In genomic region chr13:33639640-33640080, GRCh38 we compare ENCODE assay signal across 10 cellular contexts.
DNase-seq lines count a peak whose midpoint lies in the region; ATAC-seq, FAIRE-seq and TF ChIP-seq lines count a peak whose summit lies in the region.
"Had no signal": no experiment of that assay in that cellular context is flagged by ENCODE, and none has a peak within 500 bp of the region (broad histone marks: within the 10 kb centered on the region; RNA-seq: fewer than 3 reads in every experiment).

No MANE protein-coding gene starts in this region.

- peak overlapping the region; percentile 9 for H3K4me2 ChIP-seq in HepG2 (ENCODE audit: low read depth, low read length)

- in situ Hi-C loops in HepG2 (cut with HindIII; ENCODE audit: extremely low pct_ligation_motif_present, low pct_unique_long_range_greater_than_20kb): loop anchor here (5.0 kb wide), 1 partner anchor 38 kb away; no protein-coding TSS in a partner anchor

- FAIRE-seq in HepG2 (lab: Jason Lieb, UNC): no peak

- CTCF ChIA-PET in HepG2 (lab: Yijun Ruan, JAX; ENCODE audit: low intra/inter-chr PET ratio, low total read pairs): no interaction called here

- WGBS in HepG2 (ENCODE audit: low lambda C conversion rate): 89% methylated on average over 4 of the region's 4 CpGs

- peak overlapping the region; percentile 5 for H3K9ac ChIP-seq in HepG2 (ENCODE audit: insufficient read depth, low read depth, low read length)

- H3K36me3 ChIP-seq in HepG2 (replicated peaks in 1 of 2; ENCODE audit: control insufficient read depth in 1 of 2, insufficient read depth in 2 of 2, low read length in 2 of 2): no peaks in the 10 kb centered on the region

- peak; percentile 64 for ATAC-seq in GM18502 (IDR thresholded peaks at IDR 0.05; ENCODE audit: poor library complexity, unreplicated experiment)
- ATAC-seq in GM21723 (IDR thresholded peaks at IDR 0.05; ENCODE audit: unreplicated experiment): peak; percentile 64
- no peak for ATAC-seq in HepG2

- H3K27me3 ChIP-seq in HepG2 (ENCODE audit: control insufficient read depth in 1 of 2, insufficient read depth in 2 of 2, low read length in 2 of 2): no peaks in the 10 kb centered on the region

- H3K27ac Mint-ChIP-seq in glutamatergic neuron (ENCODE audit: unreplicated experiment): no peak overlapping the region
- no peak overlapping the region for H3K27ac Mint-ChIP-seq in progenitor cell of endocrine pancreas

- no peak for TF ChIP-seq POLR2A in HepG2 (IDR thresholded peaks at IDR 0.05; ENCODE audit: insufficient read depth in 1 of 2, low read depth in 2 of 2, low read length in 2 of 2)

- H3K36me3 Mint-ChIP-seq in glutamatergic neuron (ENCODE audit: unreplicated experiment): no peaks in the 10 kb centered on the region
- H3K36me3 Mint-ChIP-seq in progenitor cell of endocrine pancreas (ENCODE audit: insufficient read depth): no peaks in the 10 kb centered on the region
- H3K36me3 Mint-ChIP-seq: natural killer cell treated with Interleukin-12 subunit alpha and Interleukin-12 subunit beta and Interleukin-15 and Interleukin-18, amount 100 ng/mL, for 72 hours had no signal

- no peak overlapping the region for H3K4me3 ChIP-seq in HepG2 (replicated peaks in 1 of 3; ENCODE audit: insufficient read depth in 1 of 3, low read depth in 2 of 3, low read length in 3 of 3)

- H3K4me3 Mint-ChIP-seq in glutamatergic neuron (ENCODE audit: unreplicated experiment) (no peak overlapping the region), progenitor cell of endocrine pancreas (ENCODE audit: low read depth) (no peak overlapping the region)
- H3K4me3 Mint-ChIP-seq: natural killer cell treated with Interleukin-12 subunit alpha and Interleukin-12 subunit beta and Interleukin-15 and Interleukin-18, amount 100 ng/mL, for 72 hours had no signal

- H3K27me3 Mint-ChIP-seq in glutamatergic neuron (ENCODE audit: unreplicated experiment): no peaks in the 10 kb centered on the region
- H3K27me3 Mint-ChIP-seq in progenitor cell of endocrine pancreas: no peaks in the 10 kb centered on the region

- intact Hi-C loops in HepG2 (cut with micrococcal nuclease; ENCODE audit: unreplicated experiment): loop anchor here (1.0 kb wide), 1 partner anchor 84 kb away; no protein-coding TSS in a partner anchor

- no peak for TF ChIP-seq RAD21 in HepG2 (CRISPR knock-in tag; IDR thresholded peaks at IDR 0.05)

- TF ChIP-seq EP300 in HepG2 (IDR thresholded peaks at IDR 0.05; ENCODE audit: low read depth in 2 of 2, low read length in 2 of 2) (no peak), HepG2 (CRISPR knock-in tag; IDR thresholded peaks at IDR 0.05; ENCODE audit: borderline replicate concordance) (no peak)

- no peak overlapping the region for H2AFZ ChIP-seq in HepG2 (ENCODE audit: low read length)

- H4K20me1 ChIP-seq in HepG2 (ENCODE audit: insufficient read depth, low read length): no peaks in the 10 kb centered on the region

- TF ChIP-seq CTCF in HepG2 (CRISPR knock-in tag; IDR thresholded peaks at IDR 0.05) (no peak), glutamatergic neuron (IDR thresholded peaks at IDR 0.05; ENCODE audit: partially characterized antibody, unreplicated experiment) (no peak), progenitor cell of endocrine pancreas (IDR thresholded peaks at IDR 0.05; ENCODE audit: unreplicated experiment) (no peak)

- BruUV-seq in HepG2 (replicated peaks; lab: Mats Ljungman, UMichigan): no TSS peak

- H3K4me1 Mint-ChIP-seq in glutamatergic neuron (ENCODE audit: low read depth, unreplicated experiment): peaks cover 7% of the 10 kb centered on the region
- H3K4me1 Mint-ChIP-seq in progenitor cell of endocrine pancreas (ENCODE audit: low read depth): peaks cover 38% of the 10 kb centered on the region

- H3K9me3 Mint-ChIP-seq in glutamatergic neuron (ENCODE audit: unreplicated experiment) (no peaks in the 10 kb centered on the region), progenitor cell of endocrine pancreas (ENCODE audit: low read depth) (no peaks in the 10 kb centered on the region)

- peak overlapping the region; percentile 97 for H3K27ac ChIP-seq in HepG2 (ENCODE audit: extremely low read length, insufficient read depth, low read length)

- peak; percentile 85 for DNase-seq in NCI-H446 treated with DMSO at 0.1 percent for 48 hours (lab: John Stamatoyannopoulos, UW)
- peak; percentile 43 for DNase-seq in HepG2 (ENCODE audit: low spot score)
- DNase-seq in glutamatergic neuron: no peak
- DNase-seq in ureter (ENCODE audit: low spot score): no peak
- DNase-seq in progenitor cell of endocrine pancreas (ENCODE audit: low spot score, unreplicated experiment): no peak
- DNase-seq in NCI-H1694 (lab: John Stamatoyannopoulos, UW): no peak
- DNase-seq: NCI-H1092 had no signal

- POLR2A ChIA-PET in HepG2 (lab: Yijun Ruan, JAX): interaction anchor here (1.2 to 8.0 kb wide), 5 partner anchors 26 to 97 kb away, joined by 3 to 127 read pairs (median 12); no protein-coding TSS in a partner anchor

- peaks cover 7% of the 10 kb centered on the region for H3K79me2 ChIP-seq in HepG2 (ENCODE audit: insufficient read depth, low read length)

- peaks cover 83% of the 10 kb centered on the region for H3K4me1 ChIP-seq in HepG2 (ENCODE audit: insufficient read depth, low read length)

- no peaks in the 10 kb centered on the region for H3K9me3 ChIP-seq in HepG2 (ENCODE audit: low read length)

TF ChIP-seq in HepG2, 621 proteins besides CTCF, POLR2A, EP300 and RAD21 (continues in another document):
- TF ChIP-seq LCORL (IDR thresholded peaks at IDR 0.05) (no peak), LCORL (CRISPR knock-in tag; IDR thresholded peaks at IDR 0.05) (0 out of 2 replicates have a peak, but pooled peaks have one; percentile 16), SUZ12 (IDR thresholded peaks at IDR 0.05; ENCODE audit: low read depth, low read length) (no peak), ZFAT (CRISPR knock-in tag; conservative IDR thresholded peaks at IDR 0.05) (no peak), ZNF644 (CRISPR knock-in tag; IDR thresholded peaks at IDR 0.05; ENCODE audit: low read depth) (0 out of 2 replicates have a peak, but pooled peaks have one; percentile 6), WIZ (CRISPR knock-in tag; IDR thresholded peaks at IDR 0.05) (no peak), ELF3 (CRISPR knock-in tag; IDR thresholded peaks at IDR 0.05) (no peak), ZNF761 (CRISPR knock-in tag; conservative IDR thresholded peaks at IDR 0.05) (0 out of 2 replicates have a peak, but pooled peaks have one; percentile 13), ATRX (CRISPR knock-in tag; IDR thresholded peaks at IDR 0.05; ENCODE audit: borderline replicate concordance) (no peak), ARHGAP35 (CRISPR knock-in tag; IDR thresholded peaks at IDR 0.05; ENCODE audit: borderline replicate concordance) (no peak), FOXK1 (CRISPR knock-in tag; IDR thresholded peaks at IDR 0.05; ENCODE audit: borderline replicate concordance, low read depth) (0 out of 2 replicates have a peak, but pooled peaks have one; percentile 16), ZNF10 (CRISPR knock-in tag; IDR thresholded peaks at IDR 0.05; ENCODE audit: borderline replicate concordance, low read depth) (no peak), FOXP4 (CRISPR knock-in tag; IDR thresholded peaks at IDR 0.05) (peak; percentile 10; the same call in 1 of the 2 replicates), TARDBP (CRISPR knock-in tag; IDR thresholded peaks at IDR 0.05) (no peak), TFAP4 (IDR thresholded peaks at IDR 0.05; ENCODE audit: borderline replicate concordance, low read depth) (peak; percentile 73), PRDM4 (CRISPR knock-in tag; IDR thresholded peaks at IDR 0.05; ENCODE audit: borderline replicate concordance) (no peak), JUN (CRISPR knock-in tag; IDR thresholded peaks at IDR 0.05) (no peak)

Comparison
In these comparisons a context has a peak if more than half of its experiments do, and no peak if none do; other contexts are left out.
1. DNase-seq: peak in NCI-H446 treated with DMSO at 0.1 percent for 48 hours (single experiment) and HepG2 (single experiment); none in glutamatergic neuron (single experiment), ureter (single experiment), progenitor cell of endocrine pancreas (single experiment) and NCI-H1694 (single experiment).